19 cellular contexts compared by ENCODE assay signal in genomic region chr7:80835251-80835650, GRCh38.
"Had no signal": no experiment of that assay in that cellular context is flagged by ENCODE, and none has a peak within 500 bp of the region (broad histone marks: within the 10 kb centered on the region; RNA-seq: fewer than 3 reads in every experiment).

No MANE protein-coding gene starts in this region.

- H3K27me3 ChIP-seq: dorsolateral prefrontal cortex, hepatocyte, neural progenitor cell, ovary, right atrium auricular region, sigmoid colon, transverse colon had no signal

- H3K4me1 Mint-ChIP-seq: stimulated activated naive B cell treated with anti-CD40 and anti-IgM and Interleukin-4, amounts not matched to agents 10 μg/mL and 1 μg/mL and 100 μg/mL, for 72 hours; stimulated activated naive CD8-positive, alpha-beta T cell treated with anti-CD3 and anti-CD28 coated beads, Interleukin-15, amount 100 ng/mL, for 72 hours had no signal

- H3K4me3 ChIP-seq: dorsolateral prefrontal cortex, hepatocyte, neural progenitor cell, ovary, right atrium auricular region, sigmoid colon, skin epidermis, thoracic aorta, transverse colon had no signal

- H3K4me3 Mint-ChIP-seq: natural killer cell; neural progenitor cell; stimulated activated naive B cell treated with anti-CD40 and anti-IgM and Interleukin-4, amounts not matched to agents 10 μg/mL and 1 μg/mL and 100 μg/mL, for 72 hours; stimulated activated naive CD8-positive, alpha-beta T cell treated with anti-CD3 and anti-CD28 coated beads, Interleukin-15, amount 100 ng/mL, for 72 hours had no signal

- H3K9me3 ChIP-seq: ovary, right atrium auricular region, sigmoid colon, thoracic aorta, transverse colon had no signal

- DNase-seq: cortex of kidney; dorsolateral prefrontal cortex; effector CD8-positive, alpha-beta T cell; foreskin melanocyte; head of caudate nucleus; natural killer cell; nucleus accumbens; ovary; sigmoid colon; stimulated activated CD4-positive, alpha-beta T cell treated with anti-CD3 and anti-CD28 coated beads, Interleukin-2, amount 100 ng/mL, for 24 hours; stimulated activated CD4-positive, alpha-beta T cell treated with anti-CD3 and anti-CD28 coated beads, Interleukin-4, amount 100 ng/mL, for 4 hours; stimulated activated naive B cell treated with anti-CD40 and anti-IgM and Interleukin-4, amounts not matched to agents 10 μg/mL and 1 μg/mL and 100 μg/mL, for 72 hours; stimulated activated naive CD8-positive, alpha-beta T cell treated with anti-CD3 and anti-CD28 coated beads, Interleukin-15, amount 100 ng/mL, for 72 hours; transverse colon had no signal

- H3K36me3 Mint-ChIP-seq: natural killer cell; neural progenitor cell; stimulated activated naive B cell treated with anti-CD40 and anti-IgM and Interleukin-4, amounts not matched to agents 10 μg/mL and 1 μg/mL and 100 μg/mL, for 72 hours had no signal

- H3K27ac ChIP-seq: hepatocyte, neural progenitor cell, ovary, right atrium auricular region, thoracic aorta, transverse colon had no signal

- H3K9me3 Mint-ChIP-seq: neural progenitor cell; stimulated activated naive B cell treated with anti-CD40 and anti-IgM and Interleukin-4, amounts not matched to agents 10 μg/mL and 1 μg/mL and 100 μg/mL, for 72 hours; stimulated activated naive CD8-positive, alpha-beta T cell treated with anti-CD3 and anti-CD28 coated beads, Interleukin-15, amount 100 ng/mL, for 72 hours had no signal

- H3K27ac Mint-ChIP-seq: natural killer cell; neural progenitor cell; stimulated activated naive B cell treated with anti-CD40 and anti-IgM and Interleukin-4, amounts not matched to agents 10 μg/mL and 1 μg/mL and 100 μg/mL, for 72 hours; stimulated activated naive CD8-positive, alpha-beta T cell treated with anti-CD3 and anti-CD28 coated beads, Interleukin-15, amount 100 ng/mL, for 72 hours had no signal

- ATAC-seq: natural killer cell; stimulated activated naive B cell treated with anti-CD40 and anti-IgM and Interleukin-4, amounts not matched to agents 10 μg/mL and 1 μg/mL and 100 μg/mL, for 72 hours; stimulated activated naive CD8-positive, alpha-beta T cell treated with anti-CD3 and anti-CD28 coated beads, Interleukin-15, amount 100 ng/mL, for 72 hours had no signal

- H3K36me3 ChIP-seq: neural progenitor cell, ovary, right atrium auricular region, sigmoid colon, thoracic aorta, transverse colon had no signal

- H3K27me3 Mint-ChIP-seq: stimulated activated naive B cell treated with anti-CD40 and anti-IgM and Interleukin-4, amounts not matched to agents 10 μg/mL and 1 μg/mL and 100 μg/mL, for 72 hours; stimulated activated naive CD8-positive, alpha-beta T cell treated with anti-CD3 and anti-CD28 coated beads, Interleukin-15, amount 100 ng/mL, for 72 hours had no signal
